In genomic region chrX:123833387-123833786, GRCh38 we compare ENCODE assay signal across 8 cellular contexts. TPM values are rescaled to one million over a fixed set of nuclear protein-coding genes. Genes with fewer than 3 reads are reported as not detected.
A peak's percentile ranks its signal among the peaks of the same experiment; 100 is the strongest.
DNase-seq lines count a peak whose midpoint lies in the region; ATAC-seq, FAIRE-seq and TF ChIP-seq lines count a peak whose summit lies in the region.

No MANE protein-coding gene starts in this region.

- H3K27me3 ChIP-seq in BE2C (no peaks in the 10 kb centered on the region), dorsolateral prefrontal cortex (peaks cover 0 to 31% (median 6%) of the 10 kb centered on the region in 45 donors)

- H3K4me3 Mint-ChIP-seq in activated CD4-positive, alpha-beta T cell treated with anti-CD3 and anti-CD28 coated beads, Interleukin-2, amount 10 ng/mL, durations not matched to agents 24 days and 14 days: no peak overlapping the region
- no peak overlapping the region for H3K4me3 Mint-ChIP-seq in memory B cell

- no peak overlapping the region for H3K4me3 ChIP-seq in BE2C (ENCODE audit: low read depth, low read length)
- H3K4me3 ChIP-seq in dorsolateral prefrontal cortex: no peak overlapping the region

- H3K27ac Mint-ChIP-seq in activated CD4-positive, alpha-beta T cell treated with anti-CD3 and anti-CD28 coated beads, Interleukin-2, amount 10 ng/mL, durations not matched to agents 24 days and 14 days: no peak overlapping the region
- H3K27ac Mint-ChIP-seq in memory B cell: no peak overlapping the region

- peak; percentile 79 for ATAC-seq in HG03342 (IDR thresholded peaks at IDR 0.05; ENCODE audit: unreplicated experiment)
- peak; percentile 50 for ATAC-seq in memory B cell (ENCODE audit: low read depth)

- H3K36me3 ChIP-seq in BE2C: no peaks in the 10 kb centered on the region

- DNase-seq in BE2C: peak; percentile 53
- peak; percentile 40 for DNase-seq in GM19239 (ENCODE audit: insufficient read length, low spot score)
- DNase-seq in NCI-H345 treated with DMSO at 0.1 percent for 48 hours (lab: John Stamatoyannopoulos, UW; ENCODE audit: unreplicated experiment): peak; percentile 35
- DNase-seq in activated CD4-positive, alpha-beta T cell treated with anti-CD3 and anti-CD28 coated beads, Interleukin-2, amount 10 ng/mL, durations not matched to agents 24 days and 14 days: peak; percentile 87
- peak in 3 of 10 donors; percentile 31 to 42 (median 37) for DNase-seq in dorsolateral prefrontal cortex
- DNase-seq in memory B cell (ENCODE audit: low spot score in 2 of 2): peak; percentile 49 to 55
- peak; percentile 22 to 35 for DNase-seq in stimulated activated CD8-positive, alpha-beta memory T cell treated with anti-CD3 and anti-CD28 coated beads, Interleukin-7, amount 100 ng/mL, for 4 hours (ENCODE audit: low read depth in 2 of 2)

- H3K9me3 Mint-ChIP-seq in activated CD4-positive, alpha-beta T cell treated with anti-CD3 and anti-CD28 coated beads, Interleukin-2, amount 10 ng/mL, durations not matched to agents 24 days and 14 days: no peaks in the 10 kb centered on the region
- H3K9me3 Mint-ChIP-seq in memory B cell: no peaks in the 10 kb centered on the region

- TF ChIP-seq CTCF in BE2C (IDR thresholded peaks at IDR 0.05; ENCODE audit: low read depth, low read length): peak; percentile 78
- TF ChIP-seq CTCF in dorsolateral prefrontal cortex (IDR thresholded peaks at IDR 0.05 in 54 of 56, conservative IDR thresholded peaks at IDR 0.05 in 2 of 56; ENCODE audit: low read depth in 1 of 56, partially characterized antibody in 56 of 56): peak; percentile 54 to 81 (median 70)

- no peak overlapping the region for H3K27ac ChIP-seq in dorsolateral prefrontal cortex

- FAIRE-seq in GM19239 (lab: Jason Lieb, UNC): peak; percentile 89

- H3K36me3 Mint-ChIP-seq in activated CD4-positive, alpha-beta T cell treated with anti-CD3 and anti-CD28 coated beads, Interleukin-2, amount 10 ng/mL, durations not matched to agents 24 days and 14 days (ENCODE audit: low read depth): no peaks in the 10 kb centered on the region
- H3K36me3 Mint-ChIP-seq in memory B cell: no peaks in the 10 kb centered on the region

- H3K27me3 Mint-ChIP-seq in activated CD4-positive, alpha-beta T cell treated with anti-CD3 and anti-CD28 coated beads, Interleukin-2, amount 10 ng/mL, durations not matched to agents 24 days and 14 days: peaks cover 5% of the 10 kb centered on the region
- H3K27me3 Mint-ChIP-seq in memory B cell: no peaks in the 10 kb centered on the region

- intact Hi-C loops in activated CD4-positive, alpha-beta T cell treated with anti-CD3 and anti-CD28 coated beads, Interleukin-2, amount 10 ng/mL, durations not matched to agents 24 days and 14 days (cut with micrococcal nuclease): loop anchor here (1.0 to 10.0 kb wide), 3 partner anchors 26 to 511 kb away; partner anchors contain the start of gene SH2D1A
- intact Hi-C loops in dorsolateral prefrontal cortex (cut with DNase I): loop anchor here in 1 of 2 donors (10.0 kb wide), 1 partner anchor 131 kb away; the partner anchor contains the start of gene STAG2

- H3K4me1 Mint-ChIP-seq in activated CD4-positive, alpha-beta T cell treated with anti-CD3 and anti-CD28 coated beads, Interleukin-2, amount 10 ng/mL, durations not matched to agents 24 days and 14 days: peaks cover 9% of the 10 kb centered on the region
- H3K4me1 Mint-ChIP-seq in memory B cell: peaks cover 6% of the 10 kb centered on the region

- no peaks in the 10 kb centered on the region for H3K4me1 ChIP-seq in BE2C

- no peaks in the 10 kb centered on the region for H3K9me3 ChIP-seq in BE2C

RNA-seq across cellular contexts. Expression of gene XIAP, which starts 26.5 kb away (rescaled TPM):
- 13.3 TPM for polyA plus RNA-seq in BE2C (2012; ENCODE audit: insufficient read depth, insufficient read length, low read depth)
- 34.7 and 36.3 TPM in 2 replicates for total RNA-seq in activated CD4-positive, alpha-beta T cell treated with anti-CD3 and anti-CD28 coated beads, Interleukin-2, amount 10 ng/mL, durations not matched to agents 24 days and 14 days
- 10 to 100 TPM; 35.8 to 82.2 (median 55.8) TPM for total RNA-seq in dorsolateral prefrontal cortex
